17 cellular contexts compared by ENCODE assay signal in genomic region chr5:120509056-120509455, GRCh38. TPM values are rescaled to one million over a fixed set of nuclear protein-coding genes. Genes with fewer than 3 reads are reported as not detected.
DNase-seq lines count a peak whose midpoint lies in the region; ATAC-seq and TF ChIP-seq lines count a peak whose summit lies in the region.
"Had no signal": no experiment of that assay in that cellular context is flagged by ENCODE, and none has a peak within 500 bp of the region (broad histone marks: within the 10 kb centered on the region; RNA-seq: fewer than 3 reads in every experiment).

No MANE protein-coding gene starts in this region.

- H3K18ac ChIP-seq in mesendoderm (ENCODE audit: low read length): peak overlapping the region; percentile 76

- H3F3A ChIP-seq in SK-N-SH (replicated peaks; ENCODE audit: insufficient read depth): no peaks in the 10 kb centered on the region

- no peak for TF ChIP-seq RAD21 in SK-N-SH (IDR thresholded peaks at IDR 0.05; ENCODE audit: low read length)

- H3K9me2 ChIP-seq in SK-N-SH: no peaks in the 10 kb centered on the region

- no peak for DNase-seq in SK-N-SH
- peak; percentile 90 for DNase-seq in HFF-Myc (ENCODE audit: extremely low read depth, low read depth)
- peak; percentile 43 for DNase-seq in epidermal melanocyte (ENCODE audit: insufficient read length, low spot score)
- no peak for DNase-seq in mesendoderm
- no peak for DNase-seq in BE2C
- DNase-seq in DMS53 treated with DMSO at 0.1 percent for 48 hours (lab: John Stamatoyannopoulos, UW; ENCODE audit: unreplicated experiment): no peak
- DNase-seq: AML-193; CD4-positive, alpha-beta memory T cell; KBM-7; NCI-H1048; NCI-H446; PC-9 had no signal

- TF ChIP-seq CTCF in SK-N-SH (IDR thresholded peaks at IDR 0.05): no peak
- TF ChIP-seq CTCF in HFF-Myc (IDR thresholded peaks at IDR 0.05; ENCODE audit: low read depth, low read length, missing control alignments): no peak
- no peak for TF ChIP-seq CTCF in BE2C (IDR thresholded peaks at IDR 0.05; ENCODE audit: low read depth, low read length)

- no peaks in the 10 kb centered on the region for H4K20me1 ChIP-seq in SK-N-SH (ENCODE audit: insufficient read depth)

- H3K56ac ChIP-seq in mesendoderm (ENCODE audit: low read length): no peak overlapping the region

- H3K4me2 ChIP-seq in SK-N-SH (no peak overlapping the region), mesendoderm (ENCODE audit: low read length) (no peak overlapping the region)
- H3K4me2 ChIP-seq: PC-9 had no signal

- POLR2A ChIA-PET in SK-N-SH (lab: Yijun Ruan, JAX): no interaction called here

- H4K8ac ChIP-seq in mesendoderm (ENCODE audit: low read depth, low read length): no peak overlapping the region

- H3K23ac ChIP-seq in mesendoderm (ENCODE audit: low read length): no peak overlapping the region

- no peak overlapping the region for H3K27ac ChIP-seq in SK-N-SH (ENCODE audit: low read depth in 2 of 2, low read length in 1 of 2)
- no peak overlapping the region for H3K27ac ChIP-seq in mesendoderm (ENCODE audit: low read depth, low read length)
- H3K27ac ChIP-seq: 22Rv1, HL-60, PC-9 had no signal

- H3K9ac ChIP-seq in SK-N-SH (no peak overlapping the region), mesendoderm (ENCODE audit: low read length) (no peak overlapping the region)

- ATAC-seq in SK-N-SH treated with all-trans-retinoic acid at 6 μM for 48 hours (no peak), HG03432 (IDR thresholded peaks at IDR 0.05; ENCODE audit: unreplicated experiment) (no peak)
- ATAC-seq: HCT116 had no signal

- no peak overlapping the region for H4K5ac ChIP-seq in mesendoderm (ENCODE audit: low read length)

- no peak overlapping the region for H2BK5ac ChIP-seq in mesendoderm (ENCODE audit: low read length)

- H3K9me3 ChIP-seq in SK-N-SH (no peaks in the 10 kb centered on the region), BE2C (no peaks in the 10 kb centered on the region)

- peaks cover 77% of the 10 kb centered on the region for H3K79me2 ChIP-seq in SK-N-SH (ENCODE audit: insufficient read depth)
- H3K79me2 ChIP-seq in mesendoderm (ENCODE audit: control insufficient read depth, insufficient read depth, low read length): no peaks in the 10 kb centered on the region

- 83% methylated on average over 3 of the region's 3 CpGs for WGBS in SK-N-SH (ENCODE audit: low lambda C conversion rate)
- WGBS in mesendoderm (ENCODE audit: extremely low coverage, insufficient coverage, low lambda C conversion rate): no CpG with 5 or more reads among the region's 3 CpGs

- H2BK120ac ChIP-seq in mesendoderm (ENCODE audit: low read depth, low read length): no peak overlapping the region

- H2AK5ac ChIP-seq in mesendoderm (ENCODE audit: low read length): no peak overlapping the region

- H2AFZ ChIP-seq in SK-N-SH (ENCODE audit: low read depth): no peak overlapping the region
- H2AFZ ChIP-seq: PC-9 had no signal

- H3K36me3 ChIP-seq in SK-N-SH (replicated peaks in 1 of 2; ENCODE audit: control insufficient read depth in 1 of 2, insufficient read depth in 2 of 2, low read length in 1 of 2) (peaks cover 0 to 4% of the 10 kb centered on the region in 2 experiments), mesendoderm (ENCODE audit: control insufficient read depth, insufficient read depth, low read length) (no peaks in the 10 kb centered on the region), BE2C (no peaks in the 10 kb centered on the region)

- no peak for TF ChIP-seq EP300 in SK-N-SH (IDR thresholded peaks at IDR 0.05; ENCODE audit: borderline replicate concordance in 1 of 2, low read depth in 1 of 2, low read length in 1 of 2)

- H2BK15ac ChIP-seq in mesendoderm (replicated peaks; ENCODE audit: low read depth): peak overlapping the region; percentile 88

- peak overlapping the region; percentile 31 for H3K4ac ChIP-seq in mesendoderm (ENCODE audit: low read depth, low read length)

- CTCF ChIA-PET in SK-N-SH (lab: Yijun Ruan, JAX): no interaction called here

- H3K4me1 ChIP-seq in SK-N-SH (ENCODE audit: control insufficient read depth in 1 of 2, insufficient read depth in 2 of 2, low read depth in 1 of 2, low read length in 1 of 2) (peaks cover 0 to 14% of the 10 kb centered on the region in 2 experiments; a peak in 2 of 4 replicates), mesendoderm (ENCODE audit: control insufficient read depth, low read depth, low read length) (peaks cover 14% of the 10 kb centered on the region), BE2C (peaks cover 13% of the 10 kb centered on the region)

- H3K79me1 ChIP-seq in mesendoderm (ENCODE audit: low read length): no peaks in the 10 kb centered on the region

- H3K27me3 ChIP-seq in SK-N-SH (ENCODE audit: insufficient read depth): no peaks in the 10 kb centered on the region
- no peaks in the 10 kb centered on the region for H3K27me3 ChIP-seq in mesendoderm (ENCODE audit: insufficient read depth, low read length, poor library complexity)
- H3K27me3 ChIP-seq in BE2C: no peaks in the 10 kb centered on the region

- H3K4me3 ChIP-seq in SK-N-SH (ENCODE audit: low read depth in 2 of 2, low read length in 1 of 2) (no peak overlapping the region), HFF-Myc (replicated peaks; ENCODE audit: low read depth, low read length) (no peak overlapping the region), mesendoderm (ENCODE audit: low read length) (no peak overlapping the region), BE2C (ENCODE audit: low read depth, low read length) (no peak overlapping the region)
- H3K4me3 ChIP-seq: PC-9 had no signal

TF ChIP-seq in SK-N-SH, 30 proteins besides CTCF, POLR2A, EP300 and RAD21:
- TF ChIP-seq ZBTB33 (IDR thresholded peaks at IDR 0.05; ENCODE audit: borderline replicate concordance, low read depth) (no peak), ELF1 (IDR thresholded peaks at IDR 0.05) (no peak), FOXJ3 (CRISPR knock-in tag; IDR thresholded peaks at IDR 0.05) (no peak), MXI1 (IDR thresholded peaks at IDR 0.05; ENCODE audit: low read depth, low read length) (no peak), RCOR1 (IDR thresholded peaks at IDR 0.05; ENCODE audit: low read length) (peak; percentile 36; the same call in 1 of the 2 replicates), GATA2 (CRISPR knock-in tag; IDR thresholded peaks at IDR 0.05) (no peak)

TF ChIP-seq in SK-N-SH treated with all-trans-retinoic acid at 6 μM for 48 hours, 23 proteins besides CTCF, POLR2A, EP300 and RAD21 (continues in another document):
- TF ChIP-seq ZNF8 (CRISPR knock-in tag; IDR thresholded peaks at IDR 0.05): no peak
- no peak for TF ChIP-seq ISL1 (CRISPR knock-in tag; IDR thresholded peaks at IDR 0.05)
- no peak for TF ChIP-seq ARNTL (CRISPR knock-in tag; IDR thresholded peaks at IDR 0.05; ENCODE audit: borderline replicate concordance, low read depth)
- no peak for TF ChIP-seq ZFP3 (CRISPR knock-in tag; IDR thresholded peaks at IDR 0.05)
- TF ChIP-seq PATZ1 (CRISPR knock-in tag; IDR thresholded peaks at IDR 0.05; ENCODE audit: borderline replicate concordance): no peak
- TF ChIP-seq PPARA (CRISPR knock-in tag; IDR thresholded peaks at IDR 0.05; ENCODE audit: borderline replicate concordance): no peak
- no peak for TF ChIP-seq ZFP30 (CRISPR knock-in tag; IDR thresholded peaks at IDR 0.05)
- no peak for TF ChIP-seq OSR1 (CRISPR knock-in tag; IDR thresholded peaks at IDR 0.05)
- no peak for TF ChIP-seq ZC3H10 (CRISPR knock-in tag; IDR thresholded peaks at IDR 0.05)
- no peak for TF ChIP-seq CSRNP3 (CRISPR knock-in tag; IDR thresholded peaks at IDR 0.05)
- no peak for TF ChIP-seq TCF4 (CRISPR knock-in tag; IDR thresholded peaks at IDR 0.05; ENCODE audit: borderline replicate concordance)

RNA-seq across cellular contexts. Expression of gene PRR16, which starts 45.0 kb away (rescaled TPM):
- 26.7 and 35.9 TPM in 2 replicates for polyA plus RNA-seq in SK-N-SH (2012; rRNA removed)
- 30.4 and 31.0 TPM in 2 replicates for polyA plus RNA-seq in SK-N-SH (2012; cell fraction: cytosol; rRNA removed)
- 15.0 and 22.8 TPM in 2 replicates for polyA plus RNA-seq in SK-N-SH (2012; cell fraction: nucleus; rRNA removed)
- polyA plus RNA-seq in mesendoderm (2013, experiment 1 of 2): 0.86 TPM
- polyA plus RNA-seq in mesendoderm (2013, experiment 2 of 2): 0.78 TPM
- polyA plus RNA-seq in BE2C (2012; ENCODE audit: insufficient read depth, insufficient read length, low read depth): 1.6 TPM
- polyA plus RNA-seq: CD4-positive, alpha-beta memory T cell had no signal

Comparison
In these comparisons a context has a peak if more than half of its experiments do, and no peak if none do; other contexts are left out.
1. DNase-seq: peak in HFF-Myc (single experiment) and epidermal melanocyte (single experiment); none in SK-N-SH (single experiment), mesendoderm (single experiment), BE2C (single experiment) and DMS53 treated with DMSO at 0.1 percent for 48 hours (single experiment).